In the genomic region with DNA sequence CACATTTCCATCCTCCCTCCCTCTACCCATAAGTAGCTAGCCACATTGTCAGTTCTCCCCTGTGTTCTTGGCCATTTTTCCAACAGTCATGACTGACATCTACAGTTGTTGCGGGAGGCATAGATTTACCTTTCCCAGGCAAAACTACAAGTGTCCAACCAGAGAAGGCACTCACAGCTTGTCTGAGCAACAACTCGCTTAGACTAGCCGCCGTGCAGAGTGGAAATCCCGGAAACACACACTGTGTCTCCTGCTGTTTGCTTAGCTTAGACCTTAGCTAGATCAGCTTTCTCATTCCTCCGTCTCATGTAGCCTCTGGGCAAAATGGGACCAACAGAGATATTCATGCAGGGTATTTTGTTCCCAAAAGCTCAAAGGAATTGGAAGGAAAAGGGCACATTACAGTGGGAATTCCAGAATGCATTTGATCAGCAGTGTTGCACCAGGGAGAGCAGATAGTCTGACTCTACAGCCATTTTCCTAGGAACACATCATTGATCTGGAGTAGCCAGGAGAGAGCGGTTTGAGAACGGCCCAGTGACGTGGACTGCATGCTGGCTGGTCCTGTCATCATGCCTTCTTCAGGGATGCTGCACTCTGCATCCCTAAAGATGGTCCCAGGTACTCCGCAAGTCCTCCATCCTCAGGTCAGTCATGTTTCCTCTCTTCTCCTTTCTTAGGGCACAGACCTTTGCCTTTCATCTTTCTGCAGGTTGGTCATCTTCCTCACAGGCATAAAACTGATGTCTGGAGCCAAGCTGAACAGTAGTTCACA, we compare ENCODE assay signal across 24 cellular contexts.
"Had no signal": no experiment of that assay in that cellular context is flagged by ENCODE, and none has a peak within 500 bp of the region (broad histone marks: within the 10 kb centered on the region; RNA-seq: fewer than 3 reads in every experiment).

No MANE protein-coding gene starts in this region.

- H3K27me3 ChIP-seq: thyroid gland, upper lobe of right lung had no signal

- H3K36me3 ChIP-seq: gastroesophageal sphincter, left ventricle myocardium inferior, thyroid gland, upper lobe of right lung had no signal

- H3K4me3 ChIP-seq: gastroesophageal sphincter, left ventricle myocardium inferior, thyroid gland, upper lobe of right lung had no signal

- FAIRE-seq: small intestine had no signal

- ATAC-seq: activated T-cell treated with anti-CD3 and anti-CD28 coated beads, Interleukin-2, amount 50 U/mL, for 72 hours; gastroesophageal sphincter; naive thymus-derived CD8-positive, alpha-beta T cell; sciatic nerve; stimulated activated naive B cell treated with anti-CD40 and anti-IgM and Interleukin-4, amounts not matched to agents 10 μg/mL and 1 μg/mL and 100 μg/mL, for 72 hours; T-helper 17 cell; upper lobe of right lung had no signal

- H3K9me3 ChIP-seq: thyroid gland, upper lobe of right lung had no signal

- H3K27ac ChIP-seq: gastroesophageal sphincter, left ventricle myocardium inferior, thyroid gland, upper lobe of right lung had no signal

- DNase-seq: activated CD4-positive, alpha-beta memory T cell treated with anti-CD3 and anti-CD28 coated beads, Interleukin-2, amount 10 ng/mL, durations not matched to agents 7 days and 5 days; activated CD4-positive, alpha-beta T cell treated with anti-CD3 and anti-CD28 coated beads for 48 hours; activated effector memory CD4-positive, alpha-beta T cell treated with Interleukin-2 at 50 U/mL for 16 hours; activated naive CD4-positive, alpha-beta T cell treated with anti-CD3 and anti-CD28 coated beads for 36 hours; activated naive CD8-positive, alpha-beta T cell treated with anti-CD3 and anti-CD28 coated beads, Interleukin-2, amount 10 ng/mL, durations not matched to agents 7 days and 5 days; activated T-cell treated with anti-CD3 and anti-CD28 coated beads, Interleukin-2, amount 50 U/mL, for 72 hours; amniotic stem cell; cerebellar nuclear complex; cortex of kidney; endodermal cell; hypothalamus; left ventricle myocardium inferior; mammary epithelial cell; naive thymus-derived CD8-positive, alpha-beta T cell; occipital lobe; small intestine; stimulated activated CD4-positive, alpha-beta T cell treated with anti-CD3 and anti-CD28 coated beads, Interleukin-15, amount 100 ng/mL, for 24 hours; stimulated activated CD8-positive, alpha-beta memory T cell treated with anti-CD3 and anti-CD28 coated beads, Interleukin-4, amount 100 ng/mL, for 48 hours; stimulated activated naive B cell treated with anti-CD40 and anti-IgM and Interleukin-4, amounts not matched to agents 10 μg/mL and 1 μg/mL and 100 μg/mL, for 72 hours; T-helper 17 cell; thyroid gland; upper lobe of right lung had no signal

- H3K4me1 ChIP-seq: gastroesophageal sphincter, left ventricle myocardium inferior, thyroid gland, upper lobe of right lung had no signal
